13 cellular contexts compared by ENCODE assay signal in the genomic region with DNA sequence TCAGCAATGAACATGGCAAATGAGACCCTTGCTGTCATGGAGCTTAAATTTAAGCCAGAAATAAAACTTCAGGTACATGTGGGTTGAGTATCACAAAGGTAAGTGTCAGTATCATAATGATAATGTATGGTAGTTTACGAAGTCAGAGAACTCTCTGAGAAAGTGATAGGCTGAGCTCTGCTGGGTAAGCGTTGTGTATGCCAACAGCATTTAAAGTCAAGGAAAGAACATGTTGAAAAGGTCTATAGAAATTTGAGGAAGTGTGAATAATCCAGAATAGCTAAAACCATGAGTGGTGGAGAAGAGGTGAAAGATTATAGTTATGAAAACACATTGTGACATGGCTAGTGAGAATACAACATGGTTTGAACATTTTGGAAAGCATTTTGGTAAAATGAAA. TPM values are rescaled to one million over a fixed set of nuclear protein-coding genes. Genes with fewer than 3 reads are reported as not detected.
DNase-seq lines count a peak whose midpoint lies in the region; ATAC-seq and TF ChIP-seq lines count a peak whose summit lies in the region.
"Had no signal": no experiment of that assay in that cellular context is flagged by ENCODE, and none has a peak within 500 bp of the region (broad histone marks: within the 10 kb centered on the region; RNA-seq: fewer than 3 reads in every experiment).

No MANE protein-coding gene starts in this region.

- peak overlapping the region; percentile 3 for H3K27ac Mint-ChIP-seq in activated naive CD8-positive, alpha-beta T cell treated with anti-CD3 and anti-CD28 coated beads, Interleukin-2, amount 50 U/mL, for 24 hours

- H2BK15ac ChIP-seq in IMR-90 (ENCODE audit: low read depth, low read length): 0 out of 3 replicates have a peak overlapping the region, but pooled peaks have one; percentile 71

- H3K56ac ChIP-seq in IMR-90 (ENCODE audit: extremely low read depth, insufficient read depth, low read length): no peak overlapping the region

- H4K20me1 ChIP-seq in IMR-90 (ENCODE audit: insufficient read depth, low read length): no peaks in the 10 kb centered on the region
- H4K20me1 ChIP-seq: BLaER1 had no signal

- WGBS in IMR-90 (ENCODE audit: extremely low coverage in 2 of 2, insufficient read length in 1 of 2), 2 experiments: 95% methylated on average over 2 of the region's 2 CpGs; no CpG with 5 or more reads in 1 of the 2 experiments

- no peak overlapping the region for H2BK20ac ChIP-seq in IMR-90 (ENCODE audit: low read depth, low read length)

- dilution Hi-C loops in IMR-90 (cut with HindIII; ENCODE audit: low sequenced_read_pairs, unreplicated experiment): no loop called here

- intact Hi-C loops in IMR-90 (cut with micrococcal nuclease) (no loop called here), colonic mucosa (cut with DNase I) (no loop called here)

- no peak overlapping the region for H2AFZ ChIP-seq in IMR-90 (replicated peaks; ENCODE audit: low read length, poor library complexity)

- H3K4ac ChIP-seq in IMR-90 (ENCODE audit: low read depth, low read length): no peak overlapping the region

- H3K4me1 ChIP-seq in IMR-90 (ENCODE audit: control insufficient read depth, insufficient read depth, low read length) (peaks cover 3% of the 10 kb centered on the region), SJCRH30 (no peaks in the 10 kb centered on the region), colonic mucosa (no peaks in the 10 kb centered on the region)

- peaks cover 55% of the 10 kb centered on the region for H3K4me1 Mint-ChIP-seq in activated naive CD8-positive, alpha-beta T cell treated with anti-CD3 and anti-CD28 coated beads, Interleukin-2, amount 50 U/mL, for 24 hours

- no peak overlapping the region for H3K23ac ChIP-seq in IMR-90 (ENCODE audit: low read depth, low read length)

- H2BK5ac ChIP-seq in IMR-90 (ENCODE audit: low read depth, low read length, poor library complexity, severe bottlenecking): no peak overlapping the region

- in situ Hi-C loops in IMR-90 (cut with MboI; ENCODE audit: low sequenced_read_pairs): no loop called here

- TF ChIP-seq RAD21 in IMR-90 (IDR thresholded peaks at IDR 0.05; ENCODE audit: low read length): no peak

- H2AK9ac ChIP-seq in IMR-90 (replicated peaks; ENCODE audit: low read depth, low read length, poor library complexity): no peak overlapping the region

- H3K36me3 ChIP-seq in IMR-90 (ENCODE audit: control insufficient read depth, insufficient read depth, low read length) (no peaks in the 10 kb centered on the region), SJCRH30 (no peaks in the 10 kb centered on the region), colonic mucosa (no peaks in the 10 kb centered on the region)
- H3K36me3 ChIP-seq: BLaER1 had no signal

- TF ChIP-seq CTCF in IMR-90 (conservative IDR thresholded peaks at IDR 0.05; ENCODE audit: low read depth, low read length) (no peak), colonic mucosa (IDR thresholded peaks at IDR 0.05) (no peak)

- H3K9me1 ChIP-seq in IMR-90 (ENCODE audit: insufficient read depth, low read length): no peaks in the 10 kb centered on the region

- no peak for TF ChIP-seq POLR2A in IMR-90 (IDR thresholded peaks at IDR 0.05; ENCODE audit: low read depth, low read length)

- no peak overlapping the region for H4K8ac ChIP-seq in IMR-90 (ENCODE audit: low read depth in 2 of 2, low read length in 2 of 2)

- no peak overlapping the region for H3K18ac ChIP-seq in IMR-90 (ENCODE audit: low read depth, low read length)

- H3K14ac ChIP-seq in IMR-90 (replicated peaks; ENCODE audit: low read depth, low read length): no peak overlapping the region

- no peak overlapping the region for H3K4me3 ChIP-seq in IMR-90 (ENCODE audit: insufficient read depth, low read depth, low read length)
- H3K4me3 ChIP-seq in SJCRH30: no peak overlapping the region
- no peak overlapping the region for H3K4me3 ChIP-seq in colonic mucosa
- H3K4me3 ChIP-seq: BLaER1 had no signal

- H4K91ac ChIP-seq in IMR-90 (ENCODE audit: insufficient read depth, low read depth, low read length): no peak overlapping the region

- peaks cover 0 to under 1% of the 10 kb centered on the region in 2 experiments; a peak in 1 of 4 replicates for H3K79me1 ChIP-seq in IMR-90 (ENCODE audit: low read depth in 1 of 2, low read length in 2 of 2)

- H2BK120ac ChIP-seq in IMR-90 (ENCODE audit: low read depth, low read length): no peak overlapping the region

- H4K5ac ChIP-seq in IMR-90 (ENCODE audit: low read depth, low read length): no peak overlapping the region

- no peaks in the 10 kb centered on the region for H3K9me3 Mint-ChIP-seq in activated naive CD8-positive, alpha-beta T cell treated with anti-CD3 and anti-CD28 coated beads, Interleukin-2, amount 50 U/mL, for 24 hours
- H3K9me3 Mint-ChIP-seq: naive B cell had no signal

- ATAC-seq in GM18867 (IDR thresholded peaks at IDR 0.05; ENCODE audit: unreplicated experiment) (peak; percentile 36), IMR-90 (ENCODE audit: low read depth) (no peak)
- no peak for ATAC-seq in activated naive CD8-positive, alpha-beta T cell treated with anti-CD3 and anti-CD28 coated beads, Interleukin-2, amount 50 U/mL, for 24 hours
- ATAC-seq: sciatic nerve had no signal

- H3K9ac ChIP-seq in IMR-90 (ENCODE audit: low read depth, low read length) (no peak overlapping the region), colonic mucosa (ENCODE audit: low read depth in 2 of 2, low read length in 2 of 2) (no peak overlapping the region)
- H3K9ac ChIP-seq: BLaER1 had no signal

- POLR2A ChIA-PET in IMR-90 (lab: Charles Lee; ENCODE audit: unreplicated experiment): no interaction called here

- H3K4me2 ChIP-seq in IMR-90 (ENCODE audit: low read depth, low read length): no peak overlapping the region
- H3K4me2 ChIP-seq: BLaER1 had no signal

- H3K4me3 Mint-ChIP-seq in activated naive CD8-positive, alpha-beta T cell treated with anti-CD3 and anti-CD28 coated beads, Interleukin-2, amount 50 U/mL, for 24 hours: peak overlapping the region; percentile 9

- H3K27me3 ChIP-seq in IMR-90 (ENCODE audit: control insufficient read depth, insufficient read depth, low read length) (no peaks in the 10 kb centered on the region), SJCRH30 (no peaks in the 10 kb centered on the region), colonic mucosa (no peaks in the 10 kb centered on the region)
- H3K27me3 ChIP-seq: BLaER1 had no signal

- CTCF ChIA-PET in IMR-90 (lab: Yijun Ruan, JAX): no interaction called here

- BruUV-seq in IMR-90 (replicated peaks; lab: Mats Ljungman, UMichigan): no TSS peak

- peak; percentile 52 for DNase-seq in CD1c-positive myeloid dendritic cell (ENCODE audit: extremely low spot score)
- DNase-seq in IMR-90: no peak
- DNase-seq in activated naive CD8-positive, alpha-beta T cell treated with anti-CD3 and anti-CD28 coated beads, Interleukin-2, amount 50 U/mL, for 24 hours: no peak
- no peak for DNase-seq in SJCRH30
- no peak for DNase-seq in Ammon's horn (ENCODE audit: low spot score)
- DNase-seq in HCEC 1CT: no peak
- DNase-seq in colonic mucosa: no peak
- DNase-seq: naive B cell, NCI-H187 treated with DMSO at 0.1 percent for 48 hours, trophoblast cell had no signal

- H2AK5ac ChIP-seq in IMR-90 (ENCODE audit: low read depth, low read length): 0 out of 2 replicates have a peak overlapping the region, but pooled peaks have one; percentile 54

- H3K27me3 Mint-ChIP-seq in activated naive CD8-positive, alpha-beta T cell treated with anti-CD3 and anti-CD28 coated beads, Interleukin-2, amount 50 U/mL, for 24 hours: no peaks in the 10 kb centered on the region
- H3K27me3 Mint-ChIP-seq: naive B cell had no signal

- no peaks in the 10 kb centered on the region for H3K36me3 Mint-ChIP-seq in activated naive CD8-positive, alpha-beta T cell treated with anti-CD3 and anti-CD28 coated beads, Interleukin-2, amount 50 U/mL, for 24 hours (ENCODE audit: low read depth)
- H3K36me3 Mint-ChIP-seq: naive B cell had no signal

- H3K9me3 ChIP-seq in IMR-90 (ENCODE audit: control insufficient read depth, insufficient read depth, low read length): no peaks in the 10 kb centered on the region
- H3K9me3 ChIP-seq in SJCRH30 (replicated peaks): no peaks in the 10 kb centered on the region
- H3K9me3 ChIP-seq in colonic mucosa: no peaks in the 10 kb centered on the region
- H3K9me3 ChIP-seq: BLaER1 had no signal

- no peak overlapping the region for H3K27ac ChIP-seq in IMR-90 (ENCODE audit: insufficient read depth, low read length)
- H3K27ac ChIP-seq in SJCRH30: no peak overlapping the region
- no peak overlapping the region for H3K27ac ChIP-seq in colonic mucosa
- H3K27ac ChIP-seq: BLaER1 had no signal

TF ChIP-seq in IMR-90, 13 proteins besides CTCF, POLR2A, EP300 and RAD21:
- TF ChIP-seq RCOR1 (IDR thresholded peaks at IDR 0.05; ENCODE audit: insufficient replicate concordance, low read length) (no peak), RFX5 (IDR thresholded peaks at IDR 0.05; ENCODE audit: low read depth, low read length) (no peak), MAFK (IDR thresholded peaks at IDR 0.05; ENCODE audit: low read depth, low read length) (no peak), CHD1 (IDR thresholded peaks at IDR 0.05; ENCODE audit: low read depth, low read length) (no peak), MXI1 (IDR thresholded peaks at IDR 0.05; ENCODE audit: borderline replicate concordance, low read depth, low read length) (no peak), MAZ (IDR thresholded peaks at IDR 0.05; ENCODE audit: borderline replicate concordance, low read depth, low read length) (no peak), NFE2L2 (IDR thresholded peaks at IDR 0.05; ENCODE audit: low read depth, low read length) (no peak), BHLHE40 (IDR thresholded peaks at IDR 0.05; ENCODE audit: low read depth, low read length) (no peak), SMC3 (IDR thresholded peaks at IDR 0.05; ENCODE audit: low read depth, low read length) (no peak), FOS (IDR thresholded peaks at IDR 0.05; ENCODE audit: low read depth, low read length) (no peak)
- TF ChIP-seq, protein P1, sequence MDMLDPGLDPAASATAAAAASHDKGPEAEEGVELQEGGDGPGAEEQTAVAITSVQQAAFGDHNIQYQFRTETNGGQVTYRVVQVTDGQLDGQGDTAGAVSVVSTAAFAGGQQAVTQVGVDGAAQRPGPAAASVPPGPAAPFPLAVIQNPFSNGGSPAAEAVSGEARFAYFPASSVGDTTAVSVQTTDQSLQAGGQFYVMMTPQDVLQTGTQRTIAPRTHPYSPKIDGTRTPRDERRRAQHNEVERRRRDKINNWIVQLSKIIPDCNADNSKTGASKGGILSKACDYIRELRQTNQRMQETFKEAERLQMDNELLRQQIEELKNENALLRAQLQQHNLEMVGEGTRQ (IDR thresholded peaks at IDR 0.05; ENCODE audit: low read depth, low read length): no peak

RNA-seq across cellular contexts. Expression of gene CTSC, which starts 17.4 kb away (rescaled TPM):
- total RNA-seq in IMR-90 (2012; rRNA removed): 178 and 208 TPM in 2 replicates
- polyA plus RNA-seq in IMR-90 (2012; rRNA removed): 267 and 299 TPM in 2 replicates
- polyA plus RNA-seq in IMR-90 (2012; cell fraction: cytosol; rRNA removed): 73.5 and 320 TPM in 2 replicates
- 116 and 140 TPM in 2 replicates for polyA plus RNA-seq in IMR-90 (2012; cell fraction: nucleus; rRNA removed; ENCODE audit: low replicate concordance)
- 34.6 and 37.8 TPM in 2 replicates for total RNA-seq in SJCRH30 (2014; rRNA removed; shearing (Covaris generic))
- 100 to 1,000 TPM in 1 of 2 donors, 10 to 100 TPM in 1; 96.7 to 147 TPM for total RNA-seq in colonic mucosa
